In the genomic region with DNA sequence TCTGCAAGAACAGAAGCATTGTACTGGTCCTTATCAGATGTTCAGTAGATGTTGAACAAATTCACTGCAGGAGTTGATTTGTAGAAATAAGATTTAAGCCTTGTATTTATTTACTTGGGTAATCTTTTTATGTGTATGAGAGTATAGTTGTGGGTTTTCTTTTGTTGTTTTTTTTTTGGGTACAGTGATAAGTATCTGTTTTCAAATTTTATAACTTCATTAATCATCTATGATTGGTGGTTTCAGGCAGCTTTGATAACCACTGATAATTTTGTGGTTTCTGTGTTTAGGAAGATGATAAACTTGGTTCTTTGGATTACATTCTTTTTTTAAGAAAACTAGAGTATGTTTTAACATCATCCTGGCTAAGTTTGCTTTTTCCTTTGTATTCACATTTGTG, we compare ENCODE assay signal across 16 cellular contexts. TPM values are rescaled to one million over a fixed set of nuclear protein-coding genes. Genes with fewer than 3 reads are reported as not detected.
DNase-seq lines count a peak whose midpoint lies in the region; ATAC-seq and TF ChIP-seq lines count a peak whose summit lies in the region.
"Had no signal": no experiment of that assay in that cellular context is flagged by ENCODE, and none has a peak within 500 bp of the region (broad histone marks: within the 10 kb centered on the region; RNA-seq: fewer than 3 reads in every experiment).

No MANE protein-coding gene starts in this region.

- intact Hi-C loops in Panc1 (cut with micrococcal nuclease; ENCODE audit: unreplicated experiment): no loop called here

- H3K9me3 ChIP-seq in Panc1 (ENCODE audit: control insufficient read depth, insufficient read depth, low read depth, low read length): no peaks in the 10 kb centered on the region

- H3K4me1 ChIP-seq in GM23338 (ENCODE audit: insufficient read depth) (peaks cover 40% of the 10 kb centered on the region), Panc1 (ENCODE audit: control insufficient read depth, insufficient read depth, low read length) (peaks cover 55% of the 10 kb centered on the region)

- no peak for TF ChIP-seq POLR2A in erythroblast (IDR thresholded peaks at IDR 0.05; ENCODE audit: low read length)

- peaks cover 57% of the 10 kb centered on the region for H4K20me1 ChIP-seq in GM23338 (replicated peaks; ENCODE audit: insufficient read depth)

- CTCF ChIA-PET in Panc1 (lab: Charles Lee): no interaction called here

- H3K4me2 ChIP-seq in GM23338: peak overlapping the region; percentile 94

- H3K4me3 ChIP-seq in GM23338 (peak overlapping the region; percentile 80; the same call in 1 of the 2 replicates), Panc1 (ENCODE audit: low read depth in 2 of 2, low read length in 2 of 2) (no peak overlapping the region)

- H3K9me3 Mint-ChIP-seq in GM23338: peaks cover 3% of the 10 kb centered on the region; the same call in 1 of the 3 replicates
- no peaks in the 10 kb centered on the region for H3K9me3 Mint-ChIP-seq in endothelial cell (ENCODE audit: unreplicated experiment)
- no peaks in the 10 kb centered on the region for H3K9me3 Mint-ChIP-seq in progenitor cell of endocrine pancreas (ENCODE audit: low read depth)
- no peaks in the 10 kb centered on the region for H3K9me3 Mint-ChIP-seq in activated T-cell treated with anti-CD3 and anti-CD28 coated beads, Interleukin-2, amount 50 U/mL, for 24 hours
- H3K9me3 Mint-ChIP-seq: activated B cell treated with CpG ODN at 0.5 μM for 24 hours; stimulated activated naive CD8-positive, alpha-beta T cell treated with anti-CD3 and anti-CD28 coated beads, Interleukin-15, Interleukin-2, amounts not matched to agents 100 ng/mL and 50 ng/mL, for 24 hours had no signal

- BruUV-seq in Panc1 (replicated peaks; lab: Mats Ljungman, UMichigan): no TSS peak

- DNase-seq in GM23338 (ENCODE audit: low spot score): no peak
- DNase-seq in Panc1 (ENCODE audit: low read depth, low spot score): no peak
- no peak for DNase-seq in endothelial cell (ENCODE audit: low spot score)
- no peak for DNase-seq in progenitor cell of endocrine pancreas (ENCODE audit: low spot score, unreplicated experiment)
- no peak for DNase-seq in activated T-cell treated with anti-CD3 and anti-CD28 coated beads, Interleukin-2, amount 50 U/mL, for 24 hours
- no peak for DNase-seq in erythroblast (lab: John Stamatoyannopoulos, UW)
- DNase-seq: activated B cell treated with CpG ODN at 0.5 μM for 24 hours; activated gamma-delta T cell treated with Interleukin-2 at 50 U/mL for 16 hours; brain microvascular endothelial cell; dorsolateral prefrontal cortex; left ventricle myocardium superior; NCI-H1694; stimulated activated CD4-positive, alpha-beta T cell treated with anti-CD3 and anti-CD28 coated beads, Interleukin-15, amount 100 ng/mL, for 24 hours had no signal

- H3F3A ChIP-seq in GM23338 (replicated peaks; ENCODE audit: low read depth): no peaks in the 10 kb centered on the region

- no peaks in the 10 kb centered on the region for H3K9me2 ChIP-seq in GM23338 (ENCODE audit: insufficient read depth)

- no peaks in the 10 kb centered on the region for H3K36me3 ChIP-seq in GM23338 (ENCODE audit: insufficient read depth)
- H3K36me3 ChIP-seq in Panc1 (ENCODE audit: control insufficient read depth, insufficient read depth, low read length): no peaks in the 10 kb centered on the region; the same call in 1 of the 2 replicates
- H3K36me3 ChIP-seq: brain microvascular endothelial cell had no signal

- H3K27me3 Mint-ChIP-seq in GM23338 (ENCODE audit: insufficient read depth, low read depth, poor library complexity): peaks cover 22% of the 10 kb centered on the region
- peaks cover 20% of the 10 kb centered on the region for H3K27me3 Mint-ChIP-seq in endothelial cell (ENCODE audit: unreplicated experiment)
- H3K27me3 Mint-ChIP-seq in progenitor cell of endocrine pancreas: no peaks in the 10 kb centered on the region
- H3K27me3 Mint-ChIP-seq in activated T-cell treated with anti-CD3 and anti-CD28 coated beads, Interleukin-2, amount 50 U/mL, for 24 hours: peaks cover 83% of the 10 kb centered on the region

- peak overlapping the region; percentile 98; the same call in 2 of the 3 replicates for H3K4me3 Mint-ChIP-seq in GM23338
- peak overlapping the region; percentile 44 for H3K4me3 Mint-ChIP-seq in endothelial cell (ENCODE audit: unreplicated experiment)
- H3K4me3 Mint-ChIP-seq in progenitor cell of endocrine pancreas (ENCODE audit: low read depth): peak overlapping the region; percentile 96
- no peak overlapping the region for H3K4me3 Mint-ChIP-seq in activated T-cell treated with anti-CD3 and anti-CD28 coated beads, Interleukin-2, amount 50 U/mL, for 24 hours
- H3K4me3 Mint-ChIP-seq: activated B cell treated with CpG ODN at 0.5 μM for 24 hours; stimulated activated naive CD8-positive, alpha-beta T cell treated with anti-CD3 and anti-CD28 coated beads, Interleukin-15, Interleukin-2, amounts not matched to agents 100 ng/mL and 50 ng/mL, for 24 hours had no signal

- POLR2A ChIA-PET in Panc1 (lab: Charles Lee): no interaction called here

- H3K36me3 Mint-ChIP-seq in GM23338 (ENCODE audit: low read depth): peaks cover 7% of the 10 kb centered on the region; the same call in 2 of the 3 replicates
- H3K36me3 Mint-ChIP-seq in endothelial cell (ENCODE audit: low read depth, unreplicated experiment): peaks cover 8% of the 10 kb centered on the region
- peaks cover 8% of the 10 kb centered on the region for H3K36me3 Mint-ChIP-seq in progenitor cell of endocrine pancreas (ENCODE audit: insufficient read depth)
- H3K36me3 Mint-ChIP-seq in activated T-cell treated with anti-CD3 and anti-CD28 coated beads, Interleukin-2, amount 50 U/mL, for 24 hours (ENCODE audit: low read depth): peaks cover 3% of the 10 kb centered on the region

- H3K27me3 ChIP-seq in GM23338 (ENCODE audit: insufficient read depth): peaks cover 7% of the 10 kb centered on the region; the same call in 1 of the 2 replicates
- H3K27me3 ChIP-seq in Panc1 (ENCODE audit: control insufficient read depth, insufficient read depth, low read length): no peaks in the 10 kb centered on the region
- H3K27me3 ChIP-seq: brain microvascular endothelial cell, dorsolateral prefrontal cortex had no signal

- H3K27ac ChIP-seq in GM23338 (ENCODE audit: low read depth) (no peak overlapping the region), Panc1 (ENCODE audit: low read length) (peak overlapping the region; percentile 29; the same call in 1 of the 2 replicates)
- H3K27ac ChIP-seq: brain microvascular endothelial cell had no signal

- no peak overlapping the region for H2AFZ ChIP-seq in GM23338

- H3K27ac Mint-ChIP-seq in GM23338 (no peak overlapping the region), endothelial cell (ENCODE audit: unreplicated experiment) (no peak overlapping the region), progenitor cell of endocrine pancreas (peak overlapping the region; percentile 86)
- no peak overlapping the region for H3K27ac Mint-ChIP-seq in activated T-cell treated with anti-CD3 and anti-CD28 coated beads, Interleukin-2, amount 50 U/mL, for 24 hours
- H3K27ac Mint-ChIP-seq: activated B cell treated with CpG ODN at 0.5 μM for 24 hours; stimulated activated naive CD8-positive, alpha-beta T cell treated with anti-CD3 and anti-CD28 coated beads, Interleukin-15, Interleukin-2, amounts not matched to agents 100 ng/mL and 50 ng/mL, for 24 hours had no signal

- H3K4me1 Mint-ChIP-seq in GM23338 (peaks cover 57% of the 10 kb centered on the region), endothelial cell (ENCODE audit: unreplicated experiment) (peaks cover 41% of the 10 kb centered on the region), progenitor cell of endocrine pancreas (ENCODE audit: low read depth) (peaks cover 58% of the 10 kb centered on the region)
- peaks cover 47% of the 10 kb centered on the region for H3K4me1 Mint-ChIP-seq in activated T-cell treated with anti-CD3 and anti-CD28 coated beads, Interleukin-2, amount 50 U/mL, for 24 hours (ENCODE audit: low read depth)

- H3K79me2 ChIP-seq in GM23338 (replicated peaks; ENCODE audit: insufficient read depth): peaks cover 70% of the 10 kb centered on the region

- ATAC-seq in GM23338 (no peak), Panc1 (no peak), GM18517 (IDR thresholded peaks at IDR 0.05; ENCODE audit: unreplicated experiment) (no peak), HG02885 (IDR thresholded peaks at IDR 0.05; ENCODE audit: poor library complexity, unreplicated experiment) (no peak)
- ATAC-seq: left ventricle myocardium superior had no signal

- in situ Hi-C loops in Panc1 (cut with HindIII; ENCODE audit: low pct_unique_long_range_greater_than_20kb, low sequenced_read_pairs): no loop called here

- TF ChIP-seq CTCF in GM23338 (conservative IDR thresholded peaks at IDR 0.05; ENCODE audit: low read depth in 2 of 2): no peak
- TF ChIP-seq CTCF in Panc1 (IDR thresholded peaks at IDR 0.05): no peak
- no peak for TF ChIP-seq CTCF in endothelial cell (IDR thresholded peaks at IDR 0.05; ENCODE audit: unreplicated experiment)
- no peak for TF ChIP-seq CTCF in progenitor cell of endocrine pancreas (IDR thresholded peaks at IDR 0.05; ENCODE audit: unreplicated experiment)

TF ChIP-seq in GM23338, 12 proteins besides CTCF, POLR2A, EP300 and RAD21 (continues in another document):
- TF ChIP-seq JUNB (IDR thresholded peaks at IDR 0.05; ENCODE audit: unreplicated experiment) (no peak), ZNF331 (CRISPR knock-in tag; IDR thresholded peaks at IDR 0.05; ENCODE audit: low read depth) (no peak), EZH2 (IDR thresholded peaks at IDR 0.05; ENCODE audit: low read depth, unreplicated experiment) (no peak), ZNF114 (CRISPR knock-in tag; IDR thresholded peaks at IDR 0.05) (no peak)

RNA-seq across cellular contexts. Expression of a gene that starts 2.8 kb away (rescaled TPM):
- 200 and 208 TPM in 2 replicates for total RNA-seq in GM23338 (2014; rRNA removed; shearing (Covaris generic))
- 66.9 and 78.4 TPM in 2 replicates for polyA plus RNA-seq in GM23338 (2016; fragmentation: Nextera tagmentation; extraction: Ambion mirVana)
- 143 TPM for total RNA-seq in Panc1 (2021; ENCODE audit: unreplicated experiment)
- 104 TPM for polyA plus RNA-seq in Panc1 (2012; ENCODE audit: insufficient read length)
- total RNA-seq in endothelial cell (ENCODE audit: unreplicated experiment): 306 TPM
- total RNA-seq in progenitor cell of endocrine pancreas: 421 and 423 TPM in 2 replicates
